In genomic region chr1:32179193-32179442, GRCh38 we compare ENCODE assay signal across 8 cellular contexts. TPM values are rescaled to one million over a fixed set of nuclear protein-coding genes. Genes with fewer than 3 reads are reported as not detected.
DNase-seq lines count a peak whose midpoint lies in the region; ATAC-seq and TF ChIP-seq lines count a peak whose summit lies in the region.

No MANE protein-coding gene starts in this region.

- H3K27me3 Mint-ChIP-seq in memory B cell = no peaks in the 10 kb centered on the region

- peak overlapping the region; percentile 94 for H3K27ac ChIP-seq in A673 (ENCODE audit: low read depth, low read length, poor library complexity, severe bottlenecking)
- peak overlapping the region; percentile 71 to 93 (median 92) for H3K27ac ChIP-seq in body of pancreas

- peak overlapping the region; percentile 88 for H3K4me3 Mint-ChIP-seq in memory B cell

- TF ChIP-seq CTCF in A673 (conservative IDR thresholded peaks at IDR 0.05; ENCODE audit: low read depth, low read length) (no peak), HFF-Myc (IDR thresholded peaks at IDR 0.05; ENCODE audit: low read depth, low read length, missing control alignments) (no peak), body of pancreas (IDR thresholded peaks at IDR 0.05) (no peak)

- peak; percentile 22 for ATAC-seq in body of pancreas
- ATAC-seq in memory B cell (ENCODE audit: low read depth) = no peak
- ATAC-seq in GM18861 (IDR thresholded peaks at IDR 0.05; ENCODE audit: unreplicated experiment) = no peak

- DNase-seq in A673 (ENCODE audit: low spot score) (no peak), HFF-Myc (ENCODE audit: extremely low read depth, low read depth) (no peak), body of pancreas (no peak), memory B cell (ENCODE audit: low spot score in 2 of 2) (no peak), NCI-H82 (lab: John Stamatoyannopoulos, UW) (no peak), T1000 (lab: John Stamatoyannopoulos, UW) (no peak)
- no peak for DNase-seq in activated effector memory CD4-positive, alpha-beta T cell treated with anti-CD3 and anti-CD28 coated beads, Interleukin-2, amount 50 U/mL, for 16 hours

- H3K4me1 Mint-ChIP-seq in memory B cell = peaks cover 28% of the 10 kb centered on the region

- no peaks in the 10 kb centered on the region for H3K27me3 ChIP-seq in A673 (replicated peaks; ENCODE audit: insufficient read depth, low read depth, low read length, poor library complexity)
- no peaks in the 10 kb centered on the region for H3K27me3 ChIP-seq in body of pancreas

- BruUV-seq in A673 (replicated peaks; lab: Mats Ljungman, UMichigan) = no TSS peak

- peaks cover 24% of the 10 kb centered on the region for H3K36me3 ChIP-seq in A673 (ENCODE audit: insufficient read depth, low read length, poor library complexity, severe bottlenecking)
- H3K36me3 ChIP-seq in body of pancreas (replicated peaks in 1 of 2; ENCODE audit: insufficient read depth in 1 of 2, low read depth in 2 of 2) = peaks cover 0 to 4% of the 10 kb centered on the region in 2 donors

- TF ChIP-seq POLR2A in body of pancreas (IDR thresholded peaks at IDR 0.05) = no peak

- H3K4me1 ChIP-seq in A673 (ENCODE audit: insufficient read depth, low read length, poor library complexity, severe bottlenecking) (peaks cover 14% of the 10 kb centered on the region), body of pancreas (peaks cover 45% of the 10 kb centered on the region)

- peaks cover 10% of the 10 kb centered on the region for H3K36me3 Mint-ChIP-seq in memory B cell

- CTCF ChIA-PET in A673 (lab: Charles Lee) = no interaction called here

- H3K9me3 ChIP-seq in A673 (ENCODE audit: low read depth, low read length, poor library complexity, severe bottlenecking) = no peaks in the 10 kb centered on the region
- H3K9me3 ChIP-seq in body of pancreas = no peaks in the 10 kb centered on the region

- peak overlapping the region; percentile 97 for H3K27ac Mint-ChIP-seq in memory B cell

- 11 to 15% methylated on average over 7 of the region's 7 CpGs for WGBS in body of pancreas, 2 donors

- H3K9me3 Mint-ChIP-seq in memory B cell = no peaks in the 10 kb centered on the region

- H3K4me3 ChIP-seq in A673 (ENCODE audit: low read depth, low read length, poor library complexity, severe bottlenecking) (peak overlapping the region; percentile 52), HFF-Myc (replicated peaks; ENCODE audit: low read depth, low read length) (peak overlapping the region; percentile 86), body of pancreas (peak overlapping the region; percentile 30 to 66)

- intact Hi-C loops in A673 (cut with micrococcal nuclease; ENCODE audit: unreplicated experiment) = no loop called here
- intact Hi-C loops in body of pancreas (cut with DNase I) = no loop called here

- POLR2A ChIA-PET in A673 (lab: Charles Lee; ENCODE audit: low non-redundant PET) = no interaction called here

RNA-seq across cellular contexts. Expression of gene TXLNA, which starts 0.4 kb away (rescaled TPM):
- total RNA-seq in A673 (2021) (62.3 and 62.7 TPM in 2 replicates), body of pancreas (10 to 100 TPM; 20.0 to 23.4 TPM)

RNA-seq across cellular contexts. Expression of gene CCDC28B, which starts 21.3 kb away (rescaled TPM):
- total RNA-seq in A673 (2021) (15.6 and 22.4 TPM in 2 replicates), body of pancreas (1 to 10 TPM; 2.9 to 3.6 TPM)

RNA-seq across cellular contexts. Expression of gene IQCC, which starts 26.4 kb away (rescaled TPM):
- total RNA-seq in A673 (2021) (7.2 and 7.9 TPM in 2 replicates), body of pancreas (1 to 10 TPM; 1.8 to 5.3 TPM)

RNA-seq across cellular contexts. Expression of gene DCDC2B, which starts 29.8 kb away (rescaled TPM):
- total RNA-seq in A673 (2021) (not detected in 2 replicates), body of pancreas (not detected)

RNA-seq across cellular contexts. Expression of gene TMEM234, which starts 43.0 kb away (rescaled TPM):
- 15.4 TPM in 2 replicates for total RNA-seq in A673 (2021)
- 10 to 100 TPM; 16.3 to 20.8 TPM for total RNA-seq in body of pancreas
